In genomic region chr9:93061791-93062299, GRCh38 we compare ENCODE assay signal across 8 cellular contexts. TPM values are rescaled to one million over a fixed set of nuclear protein-coding genes. Genes with fewer than 3 reads are reported as not detected.
DNase-seq lines count a peak whose midpoint lies in the region; ATAC-seq and TF ChIP-seq lines count a peak whose summit lies in the region.

No MANE protein-coding gene starts in this region.

- H3K36me3 ChIP-seq in A673 (ENCODE audit: insufficient read depth, low read length, poor library complexity, severe bottlenecking) = no peaks in the 10 kb centered on the region

- intact Hi-C loops in A673 (cut with micrococcal nuclease; ENCODE audit: unreplicated experiment) = no loop called here

- peaks cover 20% of the 10 kb centered on the region for H3K27me3 Mint-ChIP-seq in nephron progenitor cell (ENCODE audit: low read depth, poor library complexity)

- BruUV-seq in A673 (replicated peaks; lab: Mats Ljungman, UMichigan) = no TSS peak

- H3K27ac ChIP-seq in A673 (ENCODE audit: low read depth, low read length, poor library complexity, severe bottlenecking) = no peak overlapping the region

- TF ChIP-seq CTCF in GM12865 (IDR thresholded peaks at IDR 0.05; ENCODE audit: insufficient read depth, low read depth, low read length, missing control alignments) = peak; percentile 4
- no peak for TF ChIP-seq CTCF in A673 (conservative IDR thresholded peaks at IDR 0.05; ENCODE audit: low read depth, low read length)
- no peak for TF ChIP-seq CTCF in nephron progenitor cell (IDR thresholded peaks at IDR 0.05)

- DNase-seq in GM12865 (ENCODE audit: low read depth) (peak; percentile 85), NCI-H774 (lab: John Stamatoyannopoulos, UW) (peak; percentile 56), kidney tubule cell (ENCODE audit: low spot score) (peak; percentile 45), A673 (ENCODE audit: low spot score) (no peak), GOT3 (lab: John Stamatoyannopoulos, UW) (no peak), nephron progenitor cell (no peak), HUDEP-2 (lab: John Stamatoyannopoulos, UW; ENCODE audit: unreplicated experiment in 76 of 76) (no peak)

- H3K4me3 ChIP-seq in GM12865 (ENCODE audit: low read depth, low read length) (peak overlapping the region; percentile 64), A673 (ENCODE audit: low read depth, low read length, poor library complexity, severe bottlenecking) (no peak overlapping the region)

- CTCF ChIA-PET in A673 (lab: Charles Lee) = no interaction called here

- peaks cover 47% of the 10 kb centered on the region for H3K4me1 Mint-ChIP-seq in nephron progenitor cell

- H3K27me3 ChIP-seq in A673 (replicated peaks; ENCODE audit: insufficient read depth, low read depth, low read length, poor library complexity) = no peaks in the 10 kb centered on the region

- no peaks in the 10 kb centered on the region for H3K9me3 Mint-ChIP-seq in nephron progenitor cell

- H3K4me1 ChIP-seq in A673 (ENCODE audit: insufficient read depth, low read length, poor library complexity, severe bottlenecking) = no peaks in the 10 kb centered on the region

- ATAC-seq in GM21515 (IDR thresholded peaks at IDR 0.05; ENCODE audit: unreplicated experiment) = peak; percentile 38

- POLR2A ChIA-PET in A673 (lab: Charles Lee; ENCODE audit: low non-redundant PET) = no interaction called here

- no peak overlapping the region for H3K27ac Mint-ChIP-seq in nephron progenitor cell

- H3K9me3 ChIP-seq in A673 (ENCODE audit: low read depth, low read length, poor library complexity, severe bottlenecking) = no peaks in the 10 kb centered on the region

- no peaks in the 10 kb centered on the region for H3K36me3 Mint-ChIP-seq in nephron progenitor cell (ENCODE audit: low read depth)

- H3K4me3 Mint-ChIP-seq in nephron progenitor cell = no peak overlapping the region

RNA-seq across cellular contexts. Expression of gene SUSD3, which starts 3.3 kb away (rescaled TPM):
- not detected in 2 replicates for total RNA-seq in A673 (2021)

RNA-seq across cellular contexts. Expression of gene CARD19, which starts 34.2 kb away (rescaled TPM):
- total RNA-seq in A673 (2021) = 12.2 and 16.2 TPM in 2 replicates

Comparison
In these comparisons a context has a peak if more than half of its experiments do, and no peak if none do; other contexts are left out.
1. DNase-seq: peak in GM12865 (single experiment), NCI-H774 (single experiment) and kidney tubule cell (single experiment); none in A673 (single experiment), GOT3 (single experiment), nephron progenitor cell (single experiment) and HUDEP-2 (0 of 76).